ENCODE assay signal across 1 cellular context in the genomic region with DNA sequence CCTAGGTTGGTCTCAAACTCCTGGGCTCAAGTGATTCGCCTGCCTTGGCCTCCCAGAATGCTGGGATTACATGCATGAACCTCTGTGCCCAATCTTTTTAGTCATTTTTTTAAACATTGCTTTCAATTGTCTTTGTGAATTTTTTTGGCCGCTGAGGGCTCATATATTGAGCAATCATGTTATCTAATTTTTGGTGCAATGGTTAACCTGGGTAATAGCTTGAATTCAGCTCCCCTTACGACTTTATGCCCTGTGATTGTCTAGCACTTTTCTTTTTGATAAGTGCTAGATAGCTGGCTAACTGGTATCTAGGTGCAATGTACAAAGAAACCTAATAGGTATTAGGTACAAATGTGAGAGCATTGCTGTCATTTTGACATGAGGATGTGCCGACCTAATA.
TF ChIP-seq lines count a peak whose summit lies in the region.

No MANE protein-coding gene starts in this region.

TF ChIP-seq in K562, 482 proteins besides CTCF, POLR2A, EP300 and RAD21 (continued from another document):
- TF ChIP-seq, protein P1, sequence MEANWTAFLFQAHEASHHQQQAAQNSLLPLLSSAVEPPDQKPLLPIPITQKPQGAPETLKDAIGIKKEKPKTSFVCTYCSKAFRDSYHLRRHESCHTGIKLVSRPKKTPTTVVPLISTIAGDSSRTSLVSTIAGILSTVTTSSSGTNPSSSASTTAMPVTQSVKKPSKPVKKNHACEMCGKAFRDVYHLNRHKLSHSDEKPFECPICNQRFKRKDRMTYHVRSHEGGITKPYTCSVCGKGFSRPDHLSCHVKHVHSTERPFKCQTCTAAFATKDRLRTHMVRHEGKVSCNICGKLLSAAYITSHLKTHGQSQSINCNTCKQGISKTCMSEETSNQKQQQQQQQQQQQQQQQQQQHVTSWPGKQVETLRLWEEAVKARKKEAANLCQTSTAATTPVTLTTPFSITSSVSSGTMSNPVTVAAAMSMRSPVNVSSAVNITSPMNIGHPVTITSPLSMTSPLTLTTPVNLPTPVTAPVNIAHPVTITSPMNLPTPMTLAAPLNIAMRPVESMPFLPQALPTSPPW (CRISPR knock-in tag; IDR thresholded peaks at IDR 0.05), result no peak
- no peak for TF ChIP-seq RBBP5 (IDR thresholded peaks at IDR 0.05; ENCODE audit: borderline replicate concordance, insufficient read depth, low read length, poor library complexity, severe bottlenecking)
